In the genomic region with DNA sequence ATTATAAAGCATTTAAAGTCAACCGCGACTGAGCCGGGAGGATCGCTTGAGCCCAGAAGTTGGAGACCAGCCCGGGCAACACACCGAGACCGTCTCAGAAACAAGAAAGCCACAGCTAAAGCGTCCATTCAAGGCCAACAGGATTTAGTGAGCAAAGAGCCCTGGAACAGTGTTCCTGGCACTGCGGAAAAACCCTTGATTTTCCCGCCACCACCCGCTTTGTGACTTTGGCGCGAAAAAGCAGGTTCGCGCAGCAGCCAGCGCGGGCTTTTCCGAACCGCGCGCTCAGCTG, we compare ENCODE assay signal across 8 cellular contexts. TPM values are rescaled to one million over a fixed set of nuclear protein-coding genes. Genes with fewer than 3 reads are reported as not detected.
DNase-seq lines count a peak whose midpoint lies in the region; ATAC-seq and FAIRE-seq lines count a peak whose summit lies in the region.

No MANE protein-coding gene starts in this region.

- no peaks in the 10 kb centered on the region for H3K9me3 Mint-ChIP-seq in CD4-positive, CD25-positive, alpha-beta regulatory T cell

- no peak for ATAC-seq in CD4-positive, CD25-positive, alpha-beta regulatory T cell (ENCODE audit: low read depth in 2 of 2)
- no peak for ATAC-seq in GM18909 (IDR thresholded peaks at IDR 0.05; ENCODE audit: poor library complexity, unreplicated experiment)
- ATAC-seq in GM18873 (IDR thresholded peaks at IDR 0.05; ENCODE audit: low FRiP score, unreplicated experiment) = no peak

- no peaks in the 10 kb centered on the region for H3K27me3 ChIP-seq in CD4-positive, CD25-positive, alpha-beta regulatory T cell (ENCODE audit: control insufficient read depth, insufficient read depth, low read length)
- H3K27me3 ChIP-seq in NT2/D1 (ENCODE audit: insufficient read depth, insufficient read length) = no peaks in the 10 kb centered on the region
- no peaks in the 10 kb centered on the region for H3K27me3 ChIP-seq in endocrine pancreas (ENCODE audit: control insufficient read depth, insufficient read depth, low read length)
- no peaks in the 10 kb centered on the region for H3K27me3 ChIP-seq in neuron (ENCODE audit: insufficient read depth, low read length)

- peaks cover 19% of the 10 kb centered on the region for H3K36me3 Mint-ChIP-seq in CD4-positive, CD25-positive, alpha-beta regulatory T cell

- peak overlapping the region; percentile 92 for H3K27ac ChIP-seq in CD4-positive, CD25-positive, alpha-beta regulatory T cell (ENCODE audit: insufficient read depth, low read length, poor library complexity, severe bottlenecking)

- no peak overlapping the region for H2AFZ ChIP-seq in neuron (ENCODE audit: low read depth, low read length)

- H3K4me3 Mint-ChIP-seq in CD4-positive, CD25-positive, alpha-beta regulatory T cell = peak overlapping the region; percentile 93 to 97 (median 95)

- H3K27ac Mint-ChIP-seq in CD4-positive, CD25-positive, alpha-beta regulatory T cell = peak overlapping the region; percentile 66 to 98 (median 97)

- peaks cover 15 to 39% (median 23%) of the 10 kb centered on the region in 4 donors for H3K4me1 Mint-ChIP-seq in CD4-positive, CD25-positive, alpha-beta regulatory T cell

- peaks cover 26% of the 10 kb centered on the region for H3K4me1 ChIP-seq in CD4-positive, CD25-positive, alpha-beta regulatory T cell (ENCODE audit: control insufficient read depth, insufficient read depth, low read length, poor library complexity, severe bottlenecking)
- H3K4me1 ChIP-seq in NT2/D1 (ENCODE audit: insufficient read depth, insufficient read length) (peaks cover 3% of the 10 kb centered on the region), endocrine pancreas (ENCODE audit: control insufficient read depth, insufficient read depth, low read length) (peaks cover 21% of the 10 kb centered on the region), neuron (ENCODE audit: insufficient read depth, low read length) (peaks cover 45% of the 10 kb centered on the region)

- H3K4me3 ChIP-seq in CD4-positive, CD25-positive, alpha-beta regulatory T cell (ENCODE audit: low read depth, low read length) = peak overlapping the region; percentile 91
- H3K4me3 ChIP-seq in NT2/D1 (ENCODE audit: insufficient read length, low read depth) (peak overlapping the region; percentile 100), endocrine pancreas (ENCODE audit: control insufficient read depth, insufficient read depth, low read length) (peak overlapping the region; percentile 69), neuron (ENCODE audit: low read length) (peak overlapping the region; percentile 89)

- no peak for FAIRE-seq in RCC 7860 (lab: Jason Lieb, UNC)

- peaks cover 4% of the 10 kb centered on the region for H3K27me3 Mint-ChIP-seq in CD4-positive, CD25-positive, alpha-beta regulatory T cell

- peak overlapping the region; percentile 99 for H3K9ac ChIP-seq in NT2/D1 (ENCODE audit: insufficient read length, low read depth)
- H3K9ac ChIP-seq in endocrine pancreas (ENCODE audit: control insufficient read depth, insufficient read depth, low read length) = peak overlapping the region; percentile 38

- no peak for DNase-seq in CD4-positive, CD25-positive, alpha-beta regulatory T cell
- DNase-seq in NT2/D1 (ENCODE audit: low read depth, low spot score) (no peak), RCC 7860 (ENCODE audit: low spot score) (no peak)
- no peak for DNase-seq in activated effector memory CD4-positive, alpha-beta T cell treated with Interleukin-2 at 50 U/mL for 16 hours

- H3K9me3 ChIP-seq in CD4-positive, CD25-positive, alpha-beta regulatory T cell (ENCODE audit: control insufficient read depth in 2 of 2, low read length in 2 of 2) = no peaks in the 10 kb centered on the region
- H3K9me3 ChIP-seq in NT2/D1 (ENCODE audit: insufficient read depth, low read length) = no peaks in the 10 kb centered on the region
- H3K9me3 ChIP-seq in endocrine pancreas (ENCODE audit: control insufficient read depth, low read length) = no peaks in the 10 kb centered on the region
- no peaks in the 10 kb centered on the region for H3K9me3 ChIP-seq in neuron (ENCODE audit: low read length)

- peaks cover 33% of the 10 kb centered on the region for H3K36me3 ChIP-seq in CD4-positive, CD25-positive, alpha-beta regulatory T cell (ENCODE audit: control insufficient read depth, insufficient read depth, low read length)
- H3K36me3 ChIP-seq in NT2/D1 (ENCODE audit: insufficient read depth, insufficient read length, low read length) = peaks cover 49% of the 10 kb centered on the region
- H3K36me3 ChIP-seq in endocrine pancreas (ENCODE audit: control insufficient read depth, insufficient read depth, low read length) = no peaks in the 10 kb centered on the region
- peaks cover 45% of the 10 kb centered on the region for H3K36me3 ChIP-seq in neuron (ENCODE audit: insufficient read depth, low read length)

RNA-seq across cellular contexts. Expression of a gene that starts 0.7 kb away (rescaled TPM):
- total RNA-seq in CD4-positive, CD25-positive, alpha-beta regulatory T cell = 33.0 TPM
- polyA plus RNA-seq in CD4-positive, CD25-positive, alpha-beta regulatory T cell = 10 to 100 TPM; 67.5 to 89.9 (median 76.2) TPM

RNA-seq across cellular contexts. Expression of a gene that starts 6.2 kb away (rescaled TPM):
- total RNA-seq in CD4-positive, CD25-positive, alpha-beta regulatory T cell = 48.3 TPM
- 100 to 1,000 TPM; 158 to 237 (median 214) TPM for polyA plus RNA-seq in CD4-positive, CD25-positive, alpha-beta regulatory T cell

RNA-seq across cellular contexts. Expression of a gene that starts 7.7 kb away (rescaled TPM):
- 77.9 TPM for total RNA-seq in CD4-positive, CD25-positive, alpha-beta regulatory T cell
- polyA plus RNA-seq in CD4-positive, CD25-positive, alpha-beta regulatory T cell = 10 to 100 TPM; 47.6 to 75.4 (median 51.5) TPM
